1 cellular context compared by ENCODE assay signal in genomic region chr6:165988757-165989456, GRCh38.
TF ChIP-seq lines count a peak whose summit lies in the region.

No MANE protein-coding gene starts in this region.

TF ChIP-seq in GM23338, 12 proteins besides CTCF, POLR2A, EP300 and RAD21 (continued from another document):
- no peak for TF ChIP-seq STAT1 (IDR thresholded peaks at IDR 0.05; ENCODE audit: unreplicated experiment)
